Comparison of ENCODE assay signal across 8 cellular contexts in the genomic region with DNA sequence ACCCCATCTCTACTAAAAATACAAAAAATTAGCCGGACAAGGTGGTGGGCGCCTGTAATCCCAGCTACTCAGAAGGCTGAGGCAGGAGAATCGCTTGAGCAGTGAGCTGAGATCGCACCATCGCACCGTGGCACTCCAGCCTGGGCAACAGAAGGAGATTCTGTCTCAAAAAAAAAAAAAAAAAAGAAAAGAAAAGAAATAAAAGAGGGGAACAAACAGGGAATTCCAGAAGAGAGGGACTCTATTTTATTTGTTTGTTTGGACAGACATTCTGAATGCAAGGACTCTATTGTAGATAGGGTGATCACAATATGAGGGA. TPM values are rescaled to one million over a fixed set of nuclear protein-coding genes. Genes with fewer than 3 reads are reported as not detected.
DNase-seq lines count a peak whose midpoint lies in the region; ATAC-seq and TF ChIP-seq lines count a peak whose summit lies in the region.
"Not testable (repeated sequence)": the region's sequence is repeated elsewhere in the genome, so short reads cannot be mapped to it uniquely, and the experiment has no call there.

No MANE protein-coding gene starts in this region.

- H3K4me1 Mint-ChIP-seq in CD4-positive, alpha-beta memory T cell: peaks cover 26 to 70% (median 41%) of the 10 kb centered on the region in 4 donors
- H3K4me1 Mint-ChIP-seq in T-helper 17 cell: peaks cover 36% of the 10 kb centered on the region
- peaks cover 44% of the 10 kb centered on the region for H3K4me1 Mint-ChIP-seq in activated naive CD8-positive, alpha-beta T cell (ENCODE audit: low read depth)
- peaks cover 27 to 37% of the 10 kb centered on the region in 2 donors for H3K4me1 Mint-ChIP-seq in effector memory CD8-positive, alpha-beta T cell (ENCODE audit: low read depth in 2 of 2)
- H3K4me1 Mint-ChIP-seq in immature natural killer cell: peaks cover 38% of the 10 kb centered on the region in 2 donors

- not testable (repeated sequence) for H4K91ac ChIP-seq in neuronal stem cell (ENCODE audit: low read depth, low read length, poor library complexity)

- not testable (repeated sequence) for TF ChIP-seq CTCF in tibial artery (IDR thresholded peaks at IDR 0.05)

- not testable (repeated sequence) for H3K18ac ChIP-seq in neuronal stem cell (ENCODE audit: low read length)

- not testable (repeated sequence) for DNase-seq in CD4-positive, alpha-beta memory T cell; Jurkat, Clone E6-1 (ENCODE audit: low read depth, low spot score); T-helper 17 cell; effector memory CD8-positive, alpha-beta T cell; immature natural killer cell; neuronal stem cell (ENCODE audit: low spot score); tibial artery

- peak overlapping the region; percentile 62 to 87 (median 82) for H3K4me3 Mint-ChIP-seq in CD4-positive, alpha-beta memory T cell
- H3K4me3 Mint-ChIP-seq in T-helper 17 cell (peak overlapping the region; percentile 95), immature natural killer cell (peak overlapping the region; percentile 33 to 73 (median 67))
- H3K4me3 Mint-ChIP-seq in activated naive CD8-positive, alpha-beta T cell: peak overlapping the region; percentile 88
- H3K4me3 Mint-ChIP-seq in effector memory CD8-positive, alpha-beta T cell: peak overlapping the region; percentile 94 to 97

- intact Hi-C loops in CD4-positive, alpha-beta memory T cell (cut with micrococcal nuclease): loop anchor here (2.0 kb wide), 2 partner anchors 17 to 21 kb away; a partner anchor contains a TSS
- intact Hi-C loops in tibial artery (cut with DNase I; ENCODE audit: low total_unique reads): loop anchor here (5.0 kb wide), 1 partner anchor 52 kb away; a partner anchor contains a TSS

- H3K4me3 ChIP-seq in CD4-positive, alpha-beta memory T cell (ENCODE audit: low read length in 2 of 2); tibial artery: not testable (repeated sequence)
- H3K4me3 ChIP-seq in Jurkat, Clone E6-1 (ENCODE audit: low read length): peak overlapping the region; percentile 99
- peak overlapping the region in 1 of 2 donors; percentile 77 for H3K4me3 ChIP-seq in neuronal stem cell (ENCODE audit: low read length in 2 of 2)

- H3K4me1 ChIP-seq in CD4-positive, alpha-beta memory T cell (ENCODE audit: insufficient read depth, low read length): peaks cover 55% of the 10 kb centered on the region
- H3K4me1 ChIP-seq in neuronal stem cell (ENCODE audit: control insufficient read depth in 2 of 2, insufficient read depth in 1 of 2, low read depth in 1 of 2, low read length in 2 of 2): not testable (repeated sequence)
- H3K4me1 ChIP-seq in tibial artery: peaks cover 4 to 24% (median 18%) of the 10 kb centered on the region in 4 donors

- not testable (repeated sequence) for H2BK5ac ChIP-seq in neuronal stem cell (ENCODE audit: low read length)

- H3K27me3 Mint-ChIP-seq in CD4-positive, alpha-beta memory T cell; T-helper 17 cell; activated naive CD8-positive, alpha-beta T cell; effector memory CD8-positive, alpha-beta T cell; immature natural killer cell (ENCODE audit: low read depth in 3 of 3): not testable (repeated sequence)

- H3K36me3 Mint-ChIP-seq in CD4-positive, alpha-beta memory T cell: peaks cover 14 to 30% of the 10 kb centered on the region in 2 donors
- not testable (repeated sequence) for H3K36me3 Mint-ChIP-seq in T-helper 17 cell (ENCODE audit: low read depth)
- H3K36me3 Mint-ChIP-seq in activated naive CD8-positive, alpha-beta T cell: peaks cover 14% of the 10 kb centered on the region
- H3K36me3 Mint-ChIP-seq in effector memory CD8-positive, alpha-beta T cell (ENCODE audit: insufficient read depth): peaks cover 10% of the 10 kb centered on the region
- peaks cover 8 to 17% (median 13%) of the 10 kb centered on the region in 3 donors for H3K36me3 Mint-ChIP-seq in immature natural killer cell

- peak overlapping the region; percentile 34 for H3K4me2 ChIP-seq in neuronal stem cell (ENCODE audit: insufficient read depth, low read length, poor library complexity, severe bottlenecking)

- H2AK5ac ChIP-seq in neuronal stem cell (ENCODE audit: low read depth, low read length): not testable (repeated sequence)

- H2BK120ac ChIP-seq in neuronal stem cell (ENCODE audit: low read depth, low read length): not testable (repeated sequence)

- not testable (repeated sequence) for H3K27me3 ChIP-seq in CD4-positive, alpha-beta memory T cell (ENCODE audit: insufficient read depth, low read length); neuronal stem cell (ENCODE audit: control insufficient read depth in 3 of 3, insufficient read depth in 3 of 3, low read depth in 1 of 3, low read length in 3 of 3); tibial artery

- not testable (repeated sequence) for H4K8ac ChIP-seq in neuronal stem cell (ENCODE audit: low read depth, low read length)

- not testable (repeated sequence) for H3K9ac ChIP-seq in neuronal stem cell (ENCODE audit: low read depth, low read length, poor library complexity)

- H2BK12ac ChIP-seq in neuronal stem cell (ENCODE audit: low read length): not testable (repeated sequence)

- not testable (repeated sequence) for H3K23ac ChIP-seq in neuronal stem cell (ENCODE audit: low read depth, low read length, poor library complexity)

- not testable (repeated sequence) for H3K9me3 Mint-ChIP-seq in CD4-positive, alpha-beta memory T cell; activated naive CD8-positive, alpha-beta T cell (ENCODE audit: low read depth); effector memory CD8-positive, alpha-beta T cell; immature natural killer cell

- H3K27ac Mint-ChIP-seq in CD4-positive, alpha-beta memory T cell: peak overlapping the region; percentile 58 to 97 (median 85)
- H3K27ac Mint-ChIP-seq in T-helper 17 cell (peak overlapping the region; percentile 98), immature natural killer cell (peak overlapping the region; percentile 27 to 98 (median 62))
- peak overlapping the region; percentile 91 for H3K27ac Mint-ChIP-seq in activated naive CD8-positive, alpha-beta T cell
- peak overlapping the region; percentile 97 to 98 for H3K27ac Mint-ChIP-seq in effector memory CD8-positive, alpha-beta T cell

- not testable (repeated sequence) for H3K36me3 ChIP-seq in CD4-positive, alpha-beta memory T cell (ENCODE audit: insufficient read depth, low read length)
- H3K36me3 ChIP-seq in neuronal stem cell (replicated peaks in 1 of 2; ENCODE audit: control insufficient read depth in 2 of 2, insufficient read depth in 2 of 2, low read length in 2 of 2) (peaks cover 22 to 68% of the 10 kb centered on the region in 2 donors), tibial artery (peaks cover 0 to 42% (median 10%) of the 10 kb centered on the region in 3 donors)

- not testable (repeated sequence) for H3K4ac ChIP-seq in neuronal stem cell (ENCODE audit: low read length)

- not testable (repeated sequence) for H2BK15ac ChIP-seq in neuronal stem cell (ENCODE audit: low read length)

- not testable (repeated sequence) for ATAC-seq in T-helper 17 cell; effector memory CD8-positive, alpha-beta T cell (replicated peaks)

- H3K79me1 ChIP-seq in neuronal stem cell (ENCODE audit: low read depth, low read length): not testable (repeated sequence)

- POLR2A ChIA-PET in CD4-positive, alpha-beta memory T cell (lab: Charles Lee; ENCODE audit: partially characterized antibody): interaction anchor here (1.9 to 2.8 kb wide), 2 partner anchors 25 to 142 kb away, joined by 7 to 29 read pairs; a partner anchor contains a TSS

- H3K9me3 ChIP-seq in CD4-positive, alpha-beta memory T cell (ENCODE audit: control insufficient read depth in 1 of 2, low read length in 2 of 2); T-helper 17 cell (ENCODE audit: control insufficient read depth, low read length, poor library complexity, severe bottlenecking); neuronal stem cell (replicated peaks in 1 of 2; ENCODE audit: control insufficient read depth in 2 of 2, insufficient read depth in 1 of 2, low read depth in 1 of 2, low read length in 2 of 2); tibial artery: not testable (repeated sequence)

- H3K14ac ChIP-seq in neuronal stem cell (ENCODE audit: low read length): not testable (repeated sequence)

- not testable (repeated sequence) for H2AFZ ChIP-seq in neuronal stem cell (ENCODE audit: low read length)

- WGBS in neuronal stem cell (ENCODE audit: extremely low coverage in 2 of 2, insufficient read length in 2 of 2, insufficient replicate concordance in 1 of 2), 2 donors: no CpG with 5 or more reads among the region's 6 CpGs

- CTCF ChIA-PET in CD4-positive, alpha-beta memory T cell (lab: Charles Lee; ENCODE audit: partially characterized antibody): not testable (repeated sequence)

- peak overlapping the region; percentile 95 for H3K27ac ChIP-seq in CD4-positive, alpha-beta memory T cell (ENCODE audit: low read depth, low read length)
- H3K27ac ChIP-seq in neuronal stem cell (replicated peaks; ENCODE audit: low read length): not testable (repeated sequence)
- H3K27ac ChIP-seq in tibial artery: peak overlapping the region; percentile 89 to 93

RNA-seq across cellular contexts. Expression of a gene that starts 1.7 kb away (rescaled TPM):
- 10 to 100 TPM; 39.6 to 46.8 TPM for total RNA-seq in CD4-positive, alpha-beta memory T cell
- polyA plus RNA-seq in CD4-positive, alpha-beta memory T cell: 10 to 100 TPM; 43.4 to 45.9 TPM
- polyA plus RNA-seq in Jurkat, Clone E6-1 (2012; ENCODE audit: insufficient read depth, insufficient read length): 125 TPM
- total RNA-seq in T-helper 17 cell: 10 to 100 TPM; 58.0 to 73.7 TPM
- polyA plus RNA-seq in immature natural killer cell: 10 to 100 TPM; 26.5 to 44.6 (median 28.8) TPM
- polyA plus RNA-seq in neuronal stem cell (2013, experiment 1 of 2): 31.2 TPM
- 31.5 TPM for polyA plus RNA-seq in neuronal stem cell (2013, experiment 2 of 2)

RNA-seq across cellular contexts. Expression of a gene that starts 12.9 kb away (rescaled TPM):
- total RNA-seq in CD4-positive, alpha-beta memory T cell: 10 to 100 TPM; 30.0 to 34.6 TPM
- polyA plus RNA-seq in CD4-positive, alpha-beta memory T cell: 10 to 100 TPM; 67.4 to 80.4 TPM
- 241 TPM for polyA plus RNA-seq in Jurkat, Clone E6-1 (2012; ENCODE audit: insufficient read depth, insufficient read length)
- total RNA-seq in T-helper 17 cell: 10 to 100 TPM; 20.9 to 22.5 TPM
- polyA plus RNA-seq in immature natural killer cell: 10 to 100 TPM; 77.7 to 97.1 (median 94.6) TPM
- polyA plus RNA-seq in neuronal stem cell (2013, experiment 1 of 2): 235 TPM
- 233 TPM for polyA plus RNA-seq in neuronal stem cell (2013, experiment 2 of 2)

RNA-seq across cellular contexts. Expression of a gene that starts 16.8 kb away (rescaled TPM):
- total RNA-seq in CD4-positive, alpha-beta memory T cell: 1 to 10 TPM; 1.0 to 1.7 TPM
- 1 to 10 TPM in 1 of 2 donors, under 1 TPM in 1; 1.00 to 2.5 TPM for polyA plus RNA-seq in CD4-positive, alpha-beta memory T cell
- 1.2 TPM for polyA plus RNA-seq in Jurkat, Clone E6-1 (2012; ENCODE audit: insufficient read depth, insufficient read length)
- 1 to 10 TPM; 2.8 to 2.9 TPM for total RNA-seq in T-helper 17 cell
- 1 to 10 TPM in 1 of 3 donors, under 1 TPM in 2; 0.21 to 1.8 (median 0.93) TPM for polyA plus RNA-seq in immature natural killer cell
- 0.67 TPM for polyA plus RNA-seq in neuronal stem cell (2013, experiment 1 of 2)
- polyA plus RNA-seq in neuronal stem cell (2013, experiment 2 of 2): 0.87 TPM

RNA-seq across cellular contexts. Expression of a gene that starts 21.2 kb away (rescaled TPM):
- total RNA-seq in CD4-positive, alpha-beta memory T cell: 1 to 10 TPM; 8.2 to 8.3 TPM
- polyA plus RNA-seq in CD4-positive, alpha-beta memory T cell: 1 to 10 TPM; 1.1 to 4.4 TPM
- polyA plus RNA-seq in Jurkat, Clone E6-1 (2012; ENCODE audit: insufficient read depth, insufficient read length): not detected
- total RNA-seq in T-helper 17 cell: 1 to 10 TPM; 3.4 to 3.5 TPM
- polyA plus RNA-seq in immature natural killer cell: 1 to 10 TPM in 2 of 3 donors, under 1 TPM in 1; 0.70 to 3.8 (median 2.4) TPM
- polyA plus RNA-seq in neuronal stem cell (2013, experiment 1 of 2): 1.2 TPM
- polyA plus RNA-seq in neuronal stem cell (2013, experiment 2 of 2): 1.1 TPM

RNA-seq across cellular contexts. Expression of a gene that starts 21.5 kb away (rescaled TPM):
- 10 to 100 TPM; 69.9 to 71.5 TPM for total RNA-seq in CD4-positive, alpha-beta memory T cell
- polyA plus RNA-seq in CD4-positive, alpha-beta memory T cell: 10 to 100 TPM; 14.6 to 71.9 TPM
- polyA plus RNA-seq in Jurkat, Clone E6-1 (2012; ENCODE audit: insufficient read depth, insufficient read length): 2.1 TPM
- total RNA-seq in T-helper 17 cell: 10 to 100 TPM; 15.1 to 20.2 TPM
- polyA plus RNA-seq in immature natural killer cell: 10 to 100 TPM in 2 of 3 donors, 1 to 10 TPM in 1; 9.7 to 81.3 (median 22.5) TPM
- polyA plus RNA-seq in neuronal stem cell (2013, experiment 1 of 2): 70.8 TPM
- polyA plus RNA-seq in neuronal stem cell (2013, experiment 2 of 2): 71.3 TPM
